ENCODE assay signal across 1 cellular context in genomic region chr19:57867868-57868492, GRCh38.
TF ChIP-seq lines count a peak whose summit lies in the region.

No MANE protein-coding gene starts in this region.

TF ChIP-seq in K562, 482 proteins besides CTCF, POLR2A, EP300 and RAD21 (continues in another document):
- no peak for TF ChIP-seq MXI1 (IDR thresholded peaks at IDR 0.05; ENCODE audit: low read depth, low read length)
- no peak for TF ChIP-seq CHD7 (IDR thresholded peaks at IDR 0.05; ENCODE audit: low read depth, low read length)
- TF ChIP-seq TSHZ1 (CRISPR knock-in tag; IDR thresholded peaks at IDR 0.05): no peak
- TF ChIP-seq LARP7 (IDR thresholded peaks at IDR 0.05): no peak
- TF ChIP-seq DLX4 (CRISPR knock-in tag; IDR thresholded peaks at IDR 0.05): no peak
- TF ChIP-seq SUPT5H (IDR thresholded peaks at IDR 0.05): peak; percentile 35; the same call in 1 of the 2 replicates
- no peak for TF ChIP-seq ZNF79 (CRISPR knock-in tag; IDR thresholded peaks at IDR 0.05; ENCODE audit: low read depth)
- TF ChIP-seq NELFE (IDR thresholded peaks at IDR 0.05; ENCODE audit: insufficient read depth, insufficient read length): no peak
- no peak for TF ChIP-seq IRF9 (tag; IDR thresholded peaks at IDR 0.05)
- no peak for TF ChIP-seq ZNF592 (IDR thresholded peaks at IDR 0.05)
- TF ChIP-seq ZNF24 (IDR thresholded peaks at IDR 0.05): no peak
- no peak for TF ChIP-seq MEIS2 (IDR thresholded peaks at IDR 0.05; ENCODE audit: partially characterized antibody)
- TF ChIP-seq CLOCK (CRISPR knock-in tag; IDR thresholded peaks at IDR 0.05; ENCODE audit: borderline replicate concordance): no peak
- peak in 1 of 2 experiments; percentile 4 for TF ChIP-seq E2F6 (IDR thresholded peaks at IDR 0.05; ENCODE audit: borderline replicate concordance in 1 of 2, extremely low read depth in 1 of 2, insufficient read depth in 1 of 2, insufficient read length in 1 of 2, low read depth in 1 of 2, low read length in 1 of 2, poor library complexity in 1 of 2, severe bottlenecking in 1 of 2)
- no peak for TF ChIP-seq CEBPB (tag; IDR thresholded peaks at IDR 0.05)
- TF ChIP-seq E2F1 (CRISPR knock-in tag; IDR thresholded peaks at IDR 0.05): no peak
- 0 out of 4 replicates have a peak, but pooled peaks of 1 of the 2 experiments have one; percentile 12 for TF ChIP-seq SIN3A (IDR thresholded peaks at IDR 0.05; ENCODE audit: borderline replicate concordance in 2 of 2, control insufficient read depth in 1 of 2, low read depth in 2 of 2, low read length in 2 of 2)
- no peak for TF ChIP-seq ARHGAP35 (IDR thresholded peaks at IDR 0.05; ENCODE audit: partially characterized antibody)
- peak; percentile 29; the same call in 1 of the 2 replicates for TF ChIP-seq SOX6 (IDR thresholded peaks at IDR 0.05)
- no peak for TF ChIP-seq FOSL1 (tag; conservative IDR thresholded peaks at IDR 0.05)
- no peak for TF ChIP-seq FOXO4 (CRISPR knock-in tag; IDR thresholded peaks at IDR 0.05)
- TF ChIP-seq MBD2 (IDR thresholded peaks at IDR 0.05; ENCODE audit: borderline replicate concordance, low read depth): no peak
- no peak for TF ChIP-seq NFE2 (IDR thresholded peaks at IDR 0.05; ENCODE audit: low read depth)
- TF ChIP-seq CBX1 (IDR thresholded peaks at IDR 0.05; ENCODE audit: low read depth): no peak
- TF ChIP-seq ZNF778 (CRISPR knock-in tag; IDR thresholded peaks at IDR 0.05): no peak
